26 cellular contexts compared by ENCODE assay signal in the genomic region with DNA sequence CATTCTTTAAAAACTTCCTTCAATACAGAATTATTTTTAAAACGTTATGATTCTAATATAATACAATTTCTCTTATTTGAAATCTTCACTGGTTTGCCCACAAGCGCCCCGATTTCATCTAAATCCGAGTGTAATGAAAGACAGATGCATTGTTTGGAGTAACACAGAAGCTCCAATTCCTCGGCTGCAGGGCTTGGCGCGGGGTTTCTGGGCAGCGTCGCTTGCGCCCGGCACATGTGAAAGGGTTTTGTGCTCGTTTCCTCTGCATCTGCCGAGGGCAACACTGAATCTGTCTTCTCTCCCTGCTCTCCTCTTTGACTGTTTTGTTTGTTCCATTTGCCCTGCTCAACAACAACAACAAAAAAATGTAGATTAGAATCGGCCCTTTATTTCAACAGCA.
DNase-seq lines count a peak whose midpoint lies in the region; ATAC-seq and TF ChIP-seq lines count a peak whose summit lies in the region.
"Had no signal": no experiment of that assay in that cellular context is flagged by ENCODE, and none has a peak within 500 bp of the region (broad histone marks: within the 10 kb centered on the region; RNA-seq: fewer than 3 reads in every experiment).

No MANE protein-coding gene starts in this region.

- CTCF ChIA-PET in activated naive CD4-positive, alpha-beta T cell treated with anti-CD3 and anti-CD28 coated beads for 36 hours (lab: Charles Lee), result no interaction called here

- H3K27ac ChIP-seq in dorsolateral prefrontal cortex, result peak overlapping the region; percentile 76 to 100 (median 98)
- no peak overlapping the region for H3K27ac ChIP-seq in psoas muscle
- H3K27ac ChIP-seq: 22Rv1, left lung, prostate gland had no signal

- H3K36me3 Mint-ChIP-seq in stimulated activated effector memory CD8-positive, alpha-beta T cell treated with anti-CD3 and anti-CD28 coated beads, Interleukin-12 subunit alpha, Interleukin-12 subunit beta, amount 100 ng/mL, for 72 hours, result no peaks in the 10 kb centered on the region
- H3K36me3 Mint-ChIP-seq in activated naive CD4-positive, alpha-beta T cell treated with anti-CD3 and anti-CD28 coated beads for 36 hours (ENCODE audit: low read depth), result no peaks in the 10 kb centered on the region
- H3K36me3 Mint-ChIP-seq: CD8-positive, alpha-beta memory T cell; stimulated activated memory B cell treated with anti-CD40 and anti-IgM and Interleukin-4, amounts not matched to agents 10 μg/mL and 1 μg/mL and 100 μg/mL, for 72 hours had no signal

- H3K9me3 ChIP-seq in psoas muscle, result no peaks in the 10 kb centered on the region
- H3K9me3 ChIP-seq: left lung, MG63, prostate gland had no signal

- peak overlapping the region in 33 of 59 donors; percentile 1 to 50 (median 21) for H3K4me3 ChIP-seq in dorsolateral prefrontal cortex
- no peak overlapping the region for H3K4me3 ChIP-seq in psoas muscle
- H3K4me3 ChIP-seq: K562, left lung, MG63, prostate gland had no signal

- H3K4me1 ChIP-seq in psoas muscle, result no peaks in the 10 kb centered on the region
- H3K4me1 ChIP-seq: left lung, prostate gland had no signal

- H3K4me1 Mint-ChIP-seq in stimulated activated effector memory CD8-positive, alpha-beta T cell treated with anti-CD3 and anti-CD28 coated beads, Interleukin-12 subunit alpha, Interleukin-12 subunit beta, amount 100 ng/mL, for 72 hours, result no peaks in the 10 kb centered on the region
- no peaks in the 10 kb centered on the region for H3K4me1 Mint-ChIP-seq in activated naive CD4-positive, alpha-beta T cell treated with anti-CD3 and anti-CD28 coated beads for 36 hours (ENCODE audit: low read depth)
- H3K4me1 Mint-ChIP-seq: stimulated activated memory B cell treated with anti-CD40 and anti-IgM and Interleukin-4, amounts not matched to agents 10 μg/mL and 1 μg/mL and 100 μg/mL, for 72 hours had no signal

- intact Hi-C loops in dorsolateral prefrontal cortex (cut with DNase I), result no loop called here
- intact Hi-C loops in activated naive CD4-positive, alpha-beta T cell treated with anti-CD3 and anti-CD28 coated beads for 36 hours (cut with micrococcal nuclease), result no loop called here
- intact Hi-C loops in psoas muscle (cut with DNase I), result no loop called here

- H3K36me3 ChIP-seq in psoas muscle (ENCODE audit: insufficient read depth in 1 of 2, low read depth in 1 of 2), result no peaks in the 10 kb centered on the region
- H3K36me3 ChIP-seq: left lung, MG63, prostate gland had no signal

- no peaks in the 10 kb centered on the region for H3K27me3 ChIP-seq in dorsolateral prefrontal cortex
- no peaks in the 10 kb centered on the region for H3K27me3 ChIP-seq in psoas muscle (ENCODE audit: insufficient read depth in 3 of 3, low read length in 2 of 3)
- H3K27me3 ChIP-seq: left lung, MG63 had no signal

- H3K4me3 Mint-ChIP-seq in stimulated activated effector memory CD8-positive, alpha-beta T cell treated with anti-CD3 and anti-CD28 coated beads, Interleukin-12 subunit alpha, Interleukin-12 subunit beta, amount 100 ng/mL, for 72 hours, result no peak overlapping the region
- no peak overlapping the region for H3K4me3 Mint-ChIP-seq in activated naive CD4-positive, alpha-beta T cell treated with anti-CD3 and anti-CD28 coated beads for 36 hours
- H3K4me3 Mint-ChIP-seq: activated CD8-positive, alpha-beta T cell treated with anti-CD3 and anti-CD28 coated beads, Interleukin-2, amount 10 ng/mL, durations not matched to agents 7 days and 5 days; activated T-cell treated with anti-CD3 and anti-CD28 coated beads, Interleukin-2, amount 50 U/mL, for 24 hours; CD8-positive, alpha-beta memory T cell; stimulated activated memory B cell treated with anti-CD40 and anti-IgM and Interleukin-4, amounts not matched to agents 10 μg/mL and 1 μg/mL and 100 μg/mL, for 72 hours had no signal

- H3K9me3 Mint-ChIP-seq in stimulated activated effector memory CD8-positive, alpha-beta T cell treated with anti-CD3 and anti-CD28 coated beads, Interleukin-12 subunit alpha, Interleukin-12 subunit beta, amount 100 ng/mL, for 72 hours, result no peaks in the 10 kb centered on the region
- no peaks in the 10 kb centered on the region for H3K9me3 Mint-ChIP-seq in activated naive CD4-positive, alpha-beta T cell treated with anti-CD3 and anti-CD28 coated beads for 36 hours
- H3K9me3 Mint-ChIP-seq: activated T-cell treated with anti-CD3 and anti-CD28 coated beads, Interleukin-2, amount 50 U/mL, for 24 hours; CD8-positive, alpha-beta memory T cell; stimulated activated memory B cell treated with anti-CD40 and anti-IgM and Interleukin-4, amounts not matched to agents 10 μg/mL and 1 μg/mL and 100 μg/mL, for 72 hours had no signal

- ATAC-seq in HG03354 (IDR thresholded peaks at IDR 0.05; ENCODE audit: poor library complexity, severe bottlenecking, unreplicated experiment) (no peak), psoas muscle (no peak)
- ATAC-seq in stimulated activated effector memory CD8-positive, alpha-beta T cell treated with anti-CD3 and anti-CD28 coated beads, Interleukin-12 subunit alpha, Interleukin-12 subunit beta, amount 100 ng/mL, for 72 hours, result no peak
- ATAC-seq: activated CD8-positive, alpha-beta T cell treated with anti-CD3 and anti-CD28 coated beads, Interleukin-2, amount 10 ng/mL, durations not matched to agents 7 days and 5 days; K562; left lung; Right ventricle myocardium inferior had no signal

- H3K27ac Mint-ChIP-seq in stimulated activated effector memory CD8-positive, alpha-beta T cell treated with anti-CD3 and anti-CD28 coated beads, Interleukin-12 subunit alpha, Interleukin-12 subunit beta, amount 100 ng/mL, for 72 hours, result no peak overlapping the region
- no peak overlapping the region for H3K27ac Mint-ChIP-seq in activated naive CD4-positive, alpha-beta T cell treated with anti-CD3 and anti-CD28 coated beads for 36 hours
- H3K27ac Mint-ChIP-seq: activated CD8-positive, alpha-beta T cell treated with anti-CD3 and anti-CD28 coated beads, Interleukin-2, amount 10 ng/mL, durations not matched to agents 7 days and 5 days; activated T-cell treated with anti-CD3 and anti-CD28 coated beads, Interleukin-2, amount 50 U/mL, for 24 hours; CD8-positive, alpha-beta memory T cell; stimulated activated memory B cell treated with anti-CD40 and anti-IgM and Interleukin-4, amounts not matched to agents 10 μg/mL and 1 μg/mL and 100 μg/mL, for 72 hours had no signal

- DNase-seq in DMS 273 (lab: John Stamatoyannopoulos, UW; ENCODE audit: unreplicated experiment) (peak; percentile 18), DMS 273 treated with DMSO at 0.1 percent for 48 hours (lab: John Stamatoyannopoulos, UW) (no peak), dorsolateral prefrontal cortex (peak; percentile 23 to 89 (median 86)), midbrain (lab: John Stamatoyannopoulos, UW) (peak; percentile 92), psoas muscle (no peak)
- DNase-seq in stimulated activated effector memory CD8-positive, alpha-beta T cell treated with anti-CD3 and anti-CD28 coated beads, Interleukin-12 subunit alpha, Interleukin-12 subunit beta, amount 100 ng/mL, for 72 hours (ENCODE audit: low spot score in 2 of 2), result no peak
- DNase-seq in activated naive CD4-positive, alpha-beta T cell treated with anti-CD3 and anti-CD28 coated beads for 36 hours, result no peak
- DNase-seq: activated CD4-positive, alpha-beta T cell treated with anti-CD3 and anti-CD28 coated beads for 1 hour; activated CD8-positive, alpha-beta T cell treated with anti-CD3 and anti-CD28 coated beads, Interleukin-2, amount 10 ng/mL, durations not matched to agents 7 days and 5 days; activated naive CD4-positive, alpha-beta T cell treated with Interleukin-2 at 50 U/mL for 16 hours; activated T-cell treated with anti-CD3 and anti-CD28 coated beads, Interleukin-2, amount 50 U/mL, for 24 hours; CD8-positive, alpha-beta memory T cell; DND-41; effector CD8-positive, alpha-beta T cell; left lung; MG63; NCI-H187; NCI-H748 treated with DMSO at 0.1 percent for 48 hours; OCI-M1; stimulated activated CD4-positive, alpha-beta T cell treated with anti-CD3 and anti-CD28 coated beads, Interleukin-1b, Interleukin-23, amount 100 ng/mL, for 48 hours had no signal

- WGBS in psoas muscle, 3 donors, result 51 to 74% (median 70%) methylated on average over 14 of the region's 14 CpGs

- peaks cover 4% of the 10 kb centered on the region for H3K27me3 Mint-ChIP-seq in activated naive CD4-positive, alpha-beta T cell treated with anti-CD3 and anti-CD28 coated beads for 36 hours (ENCODE audit: low read depth)

- TF ChIP-seq CTCF in dorsolateral prefrontal cortex (IDR thresholded peaks at IDR 0.05 in 54 of 56, conservative IDR thresholded peaks at IDR 0.05 in 2 of 56; ENCODE audit: low read depth in 1 of 56, partially characterized antibody in 56 of 56), result peak in 10 of 56 donors; percentile 9 to 29 (median 17)
- no peak for TF ChIP-seq CTCF in psoas muscle (IDR thresholded peaks at IDR 0.05)

Comparison
In these comparisons a context has a peak if more than half of its experiments do, and no peak if none do; other contexts are left out.
1. DNase-seq: peak in DMS 273 (single experiment), dorsolateral prefrontal cortex (10 of 10) and midbrain (single experiment); none in DMS 273 treated with DMSO at 0.1 percent for 48 hours (single experiment), stimulated activated effector memory CD8-positive, alpha-beta T cell treated with anti-CD3 and anti-CD28 coated beads, Interleukin-12 subunit alpha, Interleukin-12 subunit beta, amount 100 ng/mL, for 72 hours (0 of 2), activated naive CD4-positive, alpha-beta T cell treated with anti-CD3 and anti-CD28 coated beads for 36 hours (single experiment) and psoas muscle (0 of 2).